In genomic region chr19:39481229-39481545, GRCh38 we compare ENCODE assay signal across 9 cellular contexts. TPM values are rescaled to one million over a fixed set of nuclear protein-coding genes. Genes with fewer than 3 reads are reported as not detected.
DNase-seq lines count a peak whose midpoint lies in the region; ATAC-seq and TF ChIP-seq lines count a peak whose summit lies in the region.
"Had no signal": no experiment of that assay in that cellular context is flagged by ENCODE, and none has a peak within 500 bp of the region (broad histone marks: within the 10 kb centered on the region; RNA-seq: fewer than 3 reads in every experiment).

No MANE protein-coding gene starts in this region.

- CTCF ChIA-PET in AG04449 (lab: Yijun Ruan, JAX): interaction anchor here (1.4 to 2.7 kb wide), 3 partner anchors 17 to 52 kb away, joined by 5 to 11 read pairs (median 5); partner anchors contain the start of gene EID2B

- peaks cover 0 to 4% of the 10 kb centered on the region in 2 donors for H3K36me3 ChIP-seq in body of pancreas (replicated peaks in 1 of 2; ENCODE audit: insufficient read depth in 1 of 2, low read depth in 2 of 2)

- H3K4me3 Mint-ChIP-seq in mesothelial cell of epicardium: peak overlapping the region; percentile 85

- TF ChIP-seq POLR2A in body of pancreas (IDR thresholded peaks at IDR 0.05): no peak

- DNase-seq in AG04449 (ENCODE audit: low read depth, low spot score) (no peak), body of pancreas (no peak), mesothelial cell of epicardium (ENCODE audit: low spot score in 2 of 2, unreplicated experiment in 2 of 2) (no peak), DMS79 treated with DMSO at 0.1 percent for 48 hours (lab: John Stamatoyannopoulos, UW) (no peak), NCI-H1436 (lab: John Stamatoyannopoulos, UW) (no peak), NCI-H774 (lab: John Stamatoyannopoulos, UW) (no peak), germinal center (ENCODE audit: low spot score) (no peak)

- POLR2A ChIA-PET in AG04449 (lab: Yijun Ruan, JAX): interaction anchor here (0.6 to 1.7 kb wide), 6 partner anchors 8 to 53 kb away, joined by 3 to 7 read pairs (median 4); partner anchors contain the start of gene SUPT5H

- H3K4me1 Mint-ChIP-seq in mesothelial cell of epicardium: peaks cover 22% of the 10 kb centered on the region

- WGBS in body of pancreas, 2 donors: 0 to 1% methylated on average over 12 of the region's 12 CpGs

- ATAC-seq in HG02623 (IDR thresholded peaks at IDR 0.05; ENCODE audit: unreplicated experiment) (peak; percentile 5), body of pancreas (no peak)

- intact Hi-C loops in body of pancreas (cut with DNase I): no loop called here

- H3K27ac ChIP-seq in body of pancreas: peak overlapping the region in 3 of 4 donors; percentile 53 to 81 (median 80)

- H3K9me3 ChIP-seq in body of pancreas: no peaks in the 10 kb centered on the region

- peak overlapping the region; percentile 98 for H3K27ac Mint-ChIP-seq in mesothelial cell of epicardium

- H3K4me3 ChIP-seq in AG04449 (ENCODE audit: low read depth, low read length) (peak overlapping the region; percentile 99), body of pancreas (peak overlapping the region; percentile 66 to 67)

- no peaks in the 10 kb centered on the region for H3K27me3 Mint-ChIP-seq in mesothelial cell of epicardium (ENCODE audit: low read depth)

- TF ChIP-seq CTCF in AG04449 (IDR thresholded peaks at IDR 0.05; ENCODE audit: insufficient read depth, low read length, missing control alignments) (no peak), body of pancreas (IDR thresholded peaks at IDR 0.05) (no peak), mesothelial cell of epicardium (IDR thresholded peaks at IDR 0.05; ENCODE audit: unreplicated experiment) (no peak)

- peaks cover 14% of the 10 kb centered on the region for H3K36me3 Mint-ChIP-seq in mesothelial cell of epicardium

- no peaks in the 10 kb centered on the region for H3K9me3 Mint-ChIP-seq in mesothelial cell of epicardium

- no peaks in the 10 kb centered on the region for H3K27me3 ChIP-seq in body of pancreas

- peaks cover 19% of the 10 kb centered on the region for H3K4me1 ChIP-seq in body of pancreas

RNA-seq across cellular contexts. Expression of gene TIMM50, which starts 0.5 kb away (rescaled TPM):
- total RNA-seq in body of pancreas: 10 to 100 TPM; 30.4 to 50.8 TPM
- 69.3 to 78.9 TPM (median 70.7 TPM) in 3 replicates for total RNA-seq in mesothelial cell of epicardium

RNA-seq across cellular contexts. Expression of gene DLL3, which starts 17.6 kb away (rescaled TPM):
- total RNA-seq in body of pancreas (not detected), mesothelial cell of epicardium (0.40 to 0.53 TPM (median 0.50 TPM) in 3 replicates)

RNA-seq across cellular contexts. Expression of gene SELENOV, which starts 33.8 kb away (rescaled TPM):
- total RNA-seq in body of pancreas: not detected
- total RNA-seq in mesothelial cell of epicardium: 0.60 to 0.81 TPM (median 0.78 TPM) in 3 replicates
- total RNA-seq: glomerular endothelial cell had no signal

RNA-seq across cellular contexts. Expression of gene SUPT5H, which starts 35.8 kb away (rescaled TPM):
- 10 to 100 TPM; 82.0 to 90.3 TPM for total RNA-seq in body of pancreas
- total RNA-seq in mesothelial cell of epicardium: 127 to 136 TPM (median 129 TPM) in 3 replicates

RNA-seq across cellular contexts. Expression of gene RPS16, which starts 45.4 kb away (rescaled TPM):
- 1,000 to 10,000 TPM in 1 of 2 donors, 100 to 1,000 TPM in 1; 573 to 1,475 TPM for total RNA-seq in body of pancreas
- total RNA-seq in mesothelial cell of epicardium: 1,616 to 1,722 TPM (median 1,707 TPM) in 3 replicates
